Comparison of ENCODE assay signal across 1 cellular context in genomic region chr17:38726145-38726544, GRCh38.
TF ChIP-seq lines count a peak whose summit lies in the region.

No MANE protein-coding gene starts in this region.

TF ChIP-seq in HEK293, 187 proteins besides CTCF, POLR2A, EP300 and RAD21:
- TF ChIP-seq ZSCAN4 (tag by site-specific recombination; IDR thresholded peaks at IDR 0.05) (peak; percentile 84), WT1 (tag by site-specific recombination; IDR thresholded peaks at IDR 0.05) (0 out of 2 replicates have a peak, but pooled peaks have one; percentile 13), ZFHX2 (tag by site-specific recombination; conservative IDR thresholded peaks at IDR 0.05) (0 out of 2 replicates have a peak, but pooled peaks have one; percentile 10), SP7 (tag by site-specific recombination; IDR thresholded peaks at IDR 0.05) (0 out of 2 replicates have a peak, but pooled peaks have one; percentile 16), KLF17 (tag by site-specific recombination; IDR thresholded peaks at IDR 0.05) (peak; percentile 89), SP2 (tag by site-specific recombination; IDR thresholded peaks at IDR 0.05) (peak; percentile 4; the same call in 1 of the 2 replicates), KLF1 (tag by site-specific recombination; IDR thresholded peaks at IDR 0.05) (peak; percentile 88), PATZ1 (tag by site-specific recombination; IDR thresholded peaks at IDR 0.05) (0 out of 2 replicates have a peak, but pooled peaks have one; percentile 22)
